In genomic region chr1:23563003-23563402, GRCh38 we compare ENCODE assay signal across 9 cellular contexts. TPM values are rescaled to one million over a fixed set of nuclear protein-coding genes. Genes with fewer than 3 reads are reported as not detected.
DNase-seq lines count a peak whose midpoint lies in the region; ATAC-seq and TF ChIP-seq lines count a peak whose summit lies in the region.
"Had no signal": no experiment of that assay in that cellular context is flagged by ENCODE, and none has a peak within 500 bp of the region (broad histone marks: within the 10 kb centered on the region; RNA-seq: fewer than 3 reads in every experiment).

No MANE protein-coding gene starts in this region.

- H3K27ac ChIP-seq in body of pancreas (peak overlapping the region in 3 of 4 donors; percentile 46 to 94 (median 93)), temporal lobe (ENCODE audit: low read depth, low read length) (peak overlapping the region; percentile 69)

- H3K9me3 Mint-ChIP-seq in memory B cell = no peaks in the 10 kb centered on the region
- H3K9me3 Mint-ChIP-seq: activated T-cell treated with anti-CD3 and anti-CD28 coated beads, Interleukin-2, amount 50 U/mL, for 24 hours had no signal

- DNase-seq in DMS53 (lab: John Stamatoyannopoulos, UW) = peak; percentile 48
- no peak for DNase-seq in DMS53 treated with DMSO at 0.1 percent for 48 hours (lab: John Stamatoyannopoulos, UW; ENCODE audit: unreplicated experiment)
- no peak for DNase-seq in body of pancreas
- no peak for DNase-seq in memory B cell (ENCODE audit: low spot score in 2 of 2)
- DNase-seq: activated T-cell treated with anti-CD3 and anti-CD28 coated beads, Interleukin-2, amount 50 U/mL, for 24 hours had no signal

- no peak for TF ChIP-seq CTCF in body of pancreas (IDR thresholded peaks at IDR 0.05)

- peaks cover 46% of the 10 kb centered on the region for H3K4me1 Mint-ChIP-seq in memory B cell

- H3K36me3 ChIP-seq in body of pancreas (replicated peaks in 1 of 2; ENCODE audit: insufficient read depth in 1 of 2, low read depth in 2 of 2) = no peaks in the 10 kb centered on the region

- no peaks in the 10 kb centered on the region for H3K27me3 ChIP-seq in body of pancreas

- peaks cover 59% of the 10 kb centered on the region for H3K4me1 ChIP-seq in body of pancreas

- H3K9me3 ChIP-seq in body of pancreas = no peaks in the 10 kb centered on the region

- peak overlapping the region; percentile 64 for H3K4me3 Mint-ChIP-seq in memory B cell

- intact Hi-C loops in body of pancreas (cut with DNase I) = no loop called here

- ATAC-seq in body of pancreas = no peak
- no peak for ATAC-seq in memory B cell (ENCODE audit: low read depth)
- ATAC-seq in GM21529 (IDR thresholded peaks at IDR 0.05; ENCODE audit: unreplicated experiment) = no peak
- ATAC-seq in HG03095 (IDR thresholded peaks at IDR 0.05; ENCODE audit: unreplicated experiment) = no peak
- no peak for ATAC-seq in GM21619 (IDR thresholded peaks at IDR 0.05; ENCODE audit: unreplicated experiment)

- H3K4me3 ChIP-seq in body of pancreas = no peak overlapping the region

- H3K36me3 Mint-ChIP-seq in memory B cell = peaks cover 4% of the 10 kb centered on the region

- no peak for TF ChIP-seq POLR2A in body of pancreas (IDR thresholded peaks at IDR 0.05)

- no peaks in the 10 kb centered on the region for H3K27me3 Mint-ChIP-seq in memory B cell

- 54 to 57% methylated on average over 9 of the region's 9 CpGs for WGBS in body of pancreas, 2 donors

- peak overlapping the region; percentile 82 for H3K27ac Mint-ChIP-seq in memory B cell
- H3K27ac Mint-ChIP-seq: activated T-cell treated with anti-CD3 and anti-CD28 coated beads, Interleukin-2, amount 50 U/mL, for 24 hours had no signal

RNA-seq across cellular contexts. Expression of gene ID3, which starts 3.7 kb away (rescaled TPM):
- 100 to 1,000 TPM in 1 of 2 donors, 10 to 100 TPM in 1; 65.9 to 118 TPM for total RNA-seq in body of pancreas
- total RNA-seq in temporal lobe = 13.8 TPM

RNA-seq across cellular contexts. Expression of gene E2F2, which starts 32.0 kb away (rescaled TPM):
- total RNA-seq in body of pancreas = under 1 TPM in 1 of 2 donors, not detected in 1; under 0.01 TPM
- total RNA-seq in temporal lobe = 0.74 TPM
